ENCODE assay signal across 16 cellular contexts in genomic region chr12:15893260-15893659, GRCh38.
"Had no signal": no experiment of that assay in that cellular context is flagged by ENCODE, and none has a peak within 500 bp of the region (broad histone marks: within the 10 kb centered on the region; RNA-seq: fewer than 3 reads in every experiment).

No MANE protein-coding gene starts in this region.

- H3K4me3 ChIP-seq: heart left ventricle, right atrium auricular region, smooth muscle cell, tibial artery, upper lobe of left lung, uterus had no signal

- H3K27ac ChIP-seq: foreskin keratinocyte, heart left ventricle, right atrium auricular region, tibial artery, upper lobe of left lung, uterus had no signal

- H3K4me3 Mint-ChIP-seq: naive thymus-derived CD4-positive, alpha-beta T cell; nephron progenitor cell had no signal

- H3K9me3 ChIP-seq: heart left ventricle, right atrium auricular region, tibial artery, upper lobe of left lung, uterus had no signal

- H3K27me3 Mint-ChIP-seq: naive thymus-derived CD4-positive, alpha-beta T cell had no signal

- H3K27me3 ChIP-seq: foreskin keratinocyte, heart left ventricle, right atrium auricular region, tibial artery, upper lobe of left lung, uterus had no signal

- ATAC-seq: foreskin keratinocyte; heart left ventricle; naive thymus-derived CD4-positive, alpha-beta T cell; stimulated activated naive CD8-positive, alpha-beta T cell treated with anti-CD3 and anti-CD28 coated beads, Interleukin-15, Interleukin-2, amounts not matched to agents 100 U/mL and 50 U/mL, for 24 hours had no signal

- H3K4me1 ChIP-seq: foreskin keratinocyte, right atrium auricular region, uterus had no signal

- H3K36me3 ChIP-seq: uterus had no signal

- H3K4me2 ChIP-seq: smooth muscle cell had no signal

- H3K4me1 Mint-ChIP-seq: nephron progenitor cell had no signal

- DNase-seq: effector memory CD4-positive, alpha-beta T cell; erythroblast; foreskin keratinocyte; heart left ventricle; hippocampal formation; kidney glomerular epithelial cell; mammary epithelial cell; naive thymus-derived CD4-positive, alpha-beta T cell; nephron progenitor cell; stimulated activated CD4-positive, alpha-beta T cell treated with anti-CD3 and anti-CD28 coated beads, Interleukin-2, amount 100 ng/mL, for 48 hours; stimulated activated naive CD8-positive, alpha-beta T cell treated with anti-CD3 and anti-CD28 coated beads, Interleukin-15, Interleukin-2, amounts not matched to agents 100 U/mL and 50 U/mL, for 24 hours; tibial artery; upper lobe of left lung; uterus had no signal

- H3K9me3 Mint-ChIP-seq: naive thymus-derived CD4-positive, alpha-beta T cell; nephron progenitor cell had no signal
